Comparison of ENCODE assay signal across 8 cellular contexts in the genomic region with DNA sequence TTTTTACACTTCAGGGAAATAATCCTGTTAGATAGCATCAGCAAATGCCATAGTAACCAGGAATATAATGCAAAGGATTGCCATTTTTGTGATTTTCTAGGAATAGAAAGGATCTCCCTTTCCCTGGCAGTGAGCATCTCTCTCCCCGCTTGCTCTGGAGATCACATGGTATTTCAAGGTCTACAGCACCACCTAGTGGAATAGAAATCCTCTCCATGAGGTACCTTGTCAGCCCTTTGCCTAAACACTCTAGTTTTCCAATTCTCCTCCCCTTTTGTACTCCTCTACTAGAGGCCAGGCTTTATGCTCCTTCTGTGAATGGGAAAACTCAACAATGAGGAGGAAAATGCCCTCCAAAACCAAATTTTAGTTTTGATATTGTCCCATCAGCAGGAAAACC.
A peak's percentile ranks its signal among the peaks of the same experiment; 100 is the strongest.
DNase-seq lines count a peak whose midpoint lies in the region; ATAC-seq and TF ChIP-seq lines count a peak whose summit lies in the region.

No MANE protein-coding gene starts in this region.

- H3K4me3 ChIP-seq in BJ (ENCODE audit: low read depth, low read length) (no peak overlapping the region), GM12875 (ENCODE audit: low read depth, low read length) (no peak overlapping the region), foreskin fibroblast (ENCODE audit: low read depth in 1 of 2, low read length in 2 of 2) (no peak overlapping the region)

- CTCF ChIA-PET in BJ (lab: Yijun Ruan, JAX), result interaction anchor here (1.4 to 2.6 kb wide), 2 partner anchors 417 kb away, joined by 3 to 8 read pairs; no protein-coding TSS in a partner anchor

- no peaks in the 10 kb centered on the region for H3K36me3 ChIP-seq in BJ (ENCODE audit: control insufficient read depth, insufficient read depth, low read length)

- TF ChIP-seq CTCF in BJ (IDR thresholded peaks at IDR 0.05; ENCODE audit: insufficient read depth, low read depth, low read length), result peak; percentile 39
- peak; percentile 41; the same call in 1 of the 2 replicates for TF ChIP-seq CTCF in GM12875 (IDR thresholded peaks at IDR 0.05; ENCODE audit: borderline replicate concordance, insufficient read depth, low read depth, low read length)
- peak; percentile 31 for TF ChIP-seq CTCF in foreskin fibroblast (IDR thresholded peaks at IDR 0.05; ENCODE audit: low read depth, low read length)

- no peak for DNase-seq in BJ (ENCODE audit: low read depth)
- peak; percentile 36 for DNase-seq in RKO (ENCODE audit: low spot score)
- DNase-seq in foreskin fibroblast, result peak; percentile 11 to 37
- DNase-seq in activated T-cell treated with anti-CD3 and anti-CD28 coated beads for 4 hours, result no peak
- DNase-seq in OCI-M2 (lab: John Stamatoyannopoulos, UW; ENCODE audit: unreplicated experiment), result no peak
- DNase-seq in activated gamma-delta T cell treated with Interleukin-2 at 50 U/mL for 16 hours, result no peak

- no peaks in the 10 kb centered on the region for H3K27me3 ChIP-seq in BJ (ENCODE audit: control insufficient read depth, insufficient read depth, low read length)

- ATAC-seq in GM19467 (IDR thresholded peaks at IDR 0.05; ENCODE audit: unreplicated experiment), result no peak

- POLR2A ChIA-PET in BJ (lab: Charles Lee), result no interaction called here

Comparison
In these comparisons a context has a peak if more than half of its experiments do, and no peak if none do; other contexts are left out.
1. DNase-seq: peak in RKO (single experiment) and foreskin fibroblast (2 of 2); none in BJ (single experiment), activated T-cell treated with anti-CD3 and anti-CD28 coated beads for 4 hours (single experiment), OCI-M2 (single experiment) and activated gamma-delta T cell treated with Interleukin-2 at 50 U/mL for 16 hours (single experiment).
2. Peak in every context shown above with its lines, with median percentiles within 50 percentile points of each other: CTCF ChIP-seq.